In the genomic region with DNA sequence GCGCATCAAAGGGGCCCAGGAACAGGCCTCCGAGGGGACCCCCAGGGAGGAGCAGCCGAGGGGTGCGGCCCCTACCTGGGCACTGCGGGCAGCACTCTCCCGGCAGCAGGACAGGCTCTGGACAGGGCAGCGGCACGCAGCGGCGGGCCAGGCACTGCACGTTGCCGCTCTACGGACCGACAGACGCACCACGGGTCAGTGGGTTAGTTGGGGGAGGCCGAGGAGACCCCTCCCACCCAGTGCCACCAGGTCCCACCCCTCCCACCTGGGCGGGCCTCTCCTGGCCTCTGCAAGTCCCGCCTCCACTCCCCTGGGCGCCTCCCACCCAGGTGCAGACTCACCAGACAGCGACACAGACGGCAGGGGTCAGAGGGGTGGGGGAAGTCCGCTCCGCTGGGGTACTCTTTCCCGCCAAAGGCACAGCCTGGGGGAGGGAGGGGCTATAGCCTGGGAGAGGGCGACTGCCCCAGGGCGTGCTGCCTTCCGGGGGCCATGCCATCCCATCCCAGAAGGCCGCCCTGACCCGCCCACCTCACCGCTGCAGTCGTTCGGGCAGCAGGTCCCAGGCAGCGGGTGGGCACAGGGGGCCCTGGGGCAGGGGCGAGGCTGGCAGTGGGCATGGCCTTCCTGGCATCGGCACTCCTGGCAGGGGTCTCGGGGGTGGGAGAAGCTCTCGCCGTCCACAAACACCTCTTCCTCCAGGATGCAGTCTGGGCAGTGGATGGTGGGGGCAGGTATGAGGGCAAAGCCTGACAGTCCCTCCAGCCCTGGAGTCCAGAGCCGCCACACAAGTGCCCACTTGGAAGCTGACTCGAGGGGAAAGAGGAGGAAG, we compare ENCODE assay signal across 1 cellular context.
TF ChIP-seq lines count a peak whose summit lies in the region.

No MANE protein-coding gene starts in this region.

TF ChIP-seq in GM23338, 12 proteins besides CTCF, POLR2A, EP300 and RAD21:
- TF ChIP-seq ZNF331 (CRISPR knock-in tag; IDR thresholded peaks at IDR 0.05; ENCODE audit: low read depth), result no peak
- TF ChIP-seq ZNF114 (CRISPR knock-in tag; IDR thresholded peaks at IDR 0.05), result no peak
- no peak for TF ChIP-seq STAT1 (IDR thresholded peaks at IDR 0.05; ENCODE audit: unreplicated experiment)
- no peak for TF ChIP-seq JUNB (IDR thresholded peaks at IDR 0.05; ENCODE audit: unreplicated experiment)
- TF ChIP-seq, protein P1, sequence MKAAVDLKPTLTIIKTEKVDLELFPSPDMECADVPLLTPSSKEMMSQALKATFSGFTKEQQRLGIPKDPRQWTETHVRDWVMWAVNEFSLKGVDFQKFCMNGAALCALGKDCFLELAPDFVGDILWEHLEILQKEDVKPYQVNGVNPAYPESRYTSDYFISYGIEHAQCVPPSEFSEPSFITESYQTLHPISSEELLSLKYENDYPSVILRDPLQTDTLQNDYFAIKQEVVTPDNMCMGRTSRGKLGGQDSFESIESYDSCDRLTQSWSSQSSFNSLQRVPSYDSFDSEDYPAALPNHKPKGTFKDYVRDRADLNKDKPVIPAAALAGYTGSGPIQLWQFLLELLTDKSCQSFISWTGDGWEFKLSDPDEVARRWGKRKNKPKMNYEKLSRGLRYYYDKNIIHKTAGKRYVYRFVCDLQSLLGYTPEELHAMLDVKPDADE (IDR thresholded peaks at IDR 0.05), result no peak
- peak; percentile 36; the same call in 1 of the 2 replicates for TF ChIP-seq POLR2AphosphoS5 (IDR thresholded peaks at IDR 0.05; ENCODE audit: low read depth)
- TF ChIP-seq, protein P2, sequence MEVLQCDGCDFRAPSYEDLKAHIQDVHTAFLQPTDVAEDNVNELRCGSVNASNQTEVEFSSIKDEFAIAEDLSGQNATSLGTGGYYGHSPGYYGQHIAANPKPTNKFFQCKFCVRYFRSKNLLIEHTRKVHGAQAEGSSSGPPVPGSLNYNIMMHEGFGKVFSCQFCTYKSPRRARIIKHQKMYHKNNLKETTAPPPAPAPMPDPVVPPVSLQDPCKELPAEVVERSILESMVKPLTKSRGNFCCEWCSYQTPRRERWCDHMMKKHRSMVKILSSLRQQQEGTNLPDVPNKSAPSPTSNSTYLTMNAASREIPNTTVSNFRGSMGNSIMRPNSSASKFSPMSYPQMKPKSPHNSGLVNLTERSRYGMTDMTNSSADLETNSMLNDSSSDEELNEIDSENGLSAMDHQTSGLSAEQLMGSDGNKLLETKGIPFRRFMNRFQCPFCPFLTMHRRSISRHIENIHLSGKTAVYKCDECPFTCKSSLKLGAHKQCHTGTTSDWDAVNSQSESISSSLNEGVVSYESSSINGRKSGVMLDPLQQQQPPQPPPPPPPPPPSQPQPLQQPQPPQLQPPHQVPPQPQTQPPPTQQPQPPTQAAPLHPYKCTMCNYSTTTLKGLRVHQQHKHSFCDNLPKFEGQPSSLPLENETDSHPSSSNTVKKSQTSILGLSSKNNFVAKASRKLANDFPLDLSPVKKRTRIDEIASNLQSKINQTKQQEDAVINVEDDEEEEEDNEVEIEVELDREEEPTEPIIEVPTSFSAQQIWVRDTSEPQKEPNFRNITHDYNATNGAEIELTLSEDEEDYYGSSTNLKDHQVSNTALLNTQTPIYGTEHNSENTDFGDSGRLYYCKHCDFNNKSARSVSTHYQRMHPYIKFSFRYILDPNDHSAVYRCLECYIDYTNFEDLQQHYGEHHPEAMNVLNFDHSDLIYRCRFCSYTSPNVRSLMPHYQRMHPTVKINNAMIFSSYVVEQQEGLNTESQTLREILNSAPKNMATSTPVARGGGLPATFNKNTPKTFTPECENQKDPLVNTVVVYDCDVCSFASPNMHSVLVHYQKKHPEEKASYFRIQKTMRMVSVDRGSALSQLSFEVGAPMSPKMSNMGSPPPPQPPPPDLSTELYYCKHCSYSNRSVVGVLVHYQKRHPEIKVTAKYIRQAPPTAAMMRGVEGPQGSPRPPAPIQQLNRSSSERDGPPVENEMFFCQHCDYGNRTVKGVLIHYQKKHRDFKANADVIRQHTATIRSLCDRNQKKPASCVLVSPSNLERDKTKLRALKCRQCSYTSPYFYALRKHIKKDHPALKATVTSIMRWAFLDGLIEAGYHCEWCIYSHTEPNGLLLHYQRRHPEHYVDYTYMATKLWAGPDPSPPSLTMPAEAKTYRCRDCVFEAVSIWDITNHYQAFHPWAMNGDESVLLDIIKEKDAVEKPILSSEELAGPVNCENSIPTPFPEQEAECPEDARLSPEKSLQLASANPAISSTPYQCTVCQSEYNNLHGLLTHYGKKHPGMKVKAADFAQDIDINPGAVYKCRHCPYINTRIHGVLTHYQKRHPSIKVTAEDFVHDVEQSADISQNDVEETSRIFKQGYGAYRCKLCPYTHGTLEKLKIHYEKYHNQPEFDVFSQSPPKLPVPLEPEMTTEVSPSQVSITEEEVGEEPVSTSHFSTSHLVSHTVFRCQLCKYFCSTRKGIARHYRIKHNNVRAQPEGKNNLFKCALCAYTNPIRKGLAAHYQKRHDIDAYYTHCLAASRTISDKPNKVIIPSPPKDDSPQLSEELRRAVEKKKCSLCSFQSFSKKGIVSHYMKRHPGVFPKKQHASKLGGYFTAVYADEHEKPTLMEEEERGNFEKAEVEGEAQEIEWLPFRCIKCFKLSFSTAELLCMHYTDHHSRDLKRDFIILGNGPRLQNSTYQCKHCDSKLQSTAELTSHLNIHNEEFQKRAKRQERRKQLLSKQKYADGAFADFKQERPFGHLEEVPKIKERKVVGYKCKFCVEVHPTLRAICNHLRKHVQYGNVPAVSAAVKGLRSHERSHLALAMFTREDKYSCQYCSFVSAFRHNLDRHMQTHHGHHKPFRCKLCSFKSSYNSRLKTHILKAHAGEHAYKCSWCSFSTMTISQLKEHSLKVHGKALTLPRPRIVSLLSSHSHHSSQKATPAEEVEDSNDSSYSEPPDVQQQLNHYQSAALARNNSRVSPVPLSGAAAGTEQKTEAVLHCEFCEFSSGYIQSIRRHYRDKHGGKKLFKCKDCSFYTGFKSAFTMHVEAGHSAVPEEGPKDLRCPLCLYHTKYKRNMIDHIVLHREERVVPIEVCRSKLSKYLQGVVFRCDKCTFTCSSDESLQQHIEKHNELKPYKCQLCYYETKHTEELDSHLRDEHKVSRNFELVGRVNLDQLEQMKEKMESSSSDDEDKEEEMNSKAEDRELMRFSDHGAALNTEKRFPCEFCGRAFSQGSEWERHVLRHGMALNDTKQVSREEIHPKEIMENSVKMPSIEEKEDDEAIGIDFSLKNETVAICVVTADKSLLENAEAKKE (CRISPR knock-in tag; IDR thresholded peaks at IDR 0.05), result no peak
- TF ChIP-seq, protein P3, sequence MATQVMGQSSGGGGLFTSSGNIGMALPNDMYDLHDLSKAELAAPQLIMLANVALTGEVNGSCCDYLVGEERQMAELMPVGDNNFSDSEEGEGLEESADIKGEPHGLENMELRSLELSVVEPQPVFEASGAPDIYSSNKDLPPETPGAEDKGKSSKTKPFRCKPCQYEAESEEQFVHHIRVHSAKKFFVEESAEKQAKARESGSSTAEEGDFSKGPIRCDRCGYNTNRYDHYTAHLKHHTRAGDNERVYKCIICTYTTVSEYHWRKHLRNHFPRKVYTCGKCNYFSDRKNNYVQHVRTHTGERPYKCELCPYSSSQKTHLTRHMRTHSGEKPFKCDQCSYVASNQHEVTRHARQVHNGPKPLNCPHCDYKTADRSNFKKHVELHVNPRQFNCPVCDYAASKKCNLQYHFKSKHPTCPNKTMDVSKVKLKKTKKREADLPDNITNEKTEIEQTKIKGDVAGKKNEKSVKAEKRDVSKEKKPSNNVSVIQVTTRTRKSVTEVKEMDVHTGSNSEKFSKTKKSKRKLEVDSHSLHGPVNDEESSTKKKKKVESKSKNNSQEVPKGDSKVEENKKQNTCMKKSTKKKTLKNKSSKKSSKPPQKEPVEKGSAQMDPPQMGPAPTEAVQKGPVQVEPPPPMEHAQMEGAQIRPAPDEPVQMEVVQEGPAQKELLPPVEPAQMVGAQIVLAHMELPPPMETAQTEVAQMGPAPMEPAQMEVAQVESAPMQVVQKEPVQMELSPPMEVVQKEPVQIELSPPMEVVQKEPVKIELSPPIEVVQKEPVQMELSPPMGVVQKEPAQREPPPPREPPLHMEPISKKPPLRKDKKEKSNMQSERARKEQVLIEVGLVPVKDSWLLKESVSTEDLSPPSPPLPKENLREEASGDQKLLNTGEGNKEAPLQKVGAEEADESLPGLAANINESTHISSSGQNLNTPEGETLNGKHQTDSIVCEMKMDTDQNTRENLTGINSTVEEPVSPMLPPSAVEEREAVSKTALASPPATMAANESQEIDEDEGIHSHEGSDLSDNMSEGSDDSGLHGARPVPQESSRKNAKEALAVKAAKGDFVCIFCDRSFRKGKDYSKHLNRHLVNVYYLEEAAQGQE (IDR thresholded peaks at IDR 0.05; ENCODE audit: unreplicated experiment), result no peak
- TF ChIP-seq CREB1 (CRISPR knock-in tag; IDR thresholded peaks at IDR 0.05; ENCODE audit: low read depth), result 0 out of 2 replicates have a peak, but pooled peaks have one; percentile 6
- no peak for TF ChIP-seq EZH2phosphoT487 (IDR thresholded peaks at IDR 0.05; ENCODE audit: unreplicated experiment)
- no peak for TF ChIP-seq NANOG (IDR thresholded peaks at IDR 0.05; ENCODE audit: borderline replicate concordance)
- TF ChIP-seq EZH2 (IDR thresholded peaks at IDR 0.05; ENCODE audit: low read depth, unreplicated experiment), result peak; percentile 13
